21 cellular contexts compared by ENCODE assay signal in the genomic region with DNA sequence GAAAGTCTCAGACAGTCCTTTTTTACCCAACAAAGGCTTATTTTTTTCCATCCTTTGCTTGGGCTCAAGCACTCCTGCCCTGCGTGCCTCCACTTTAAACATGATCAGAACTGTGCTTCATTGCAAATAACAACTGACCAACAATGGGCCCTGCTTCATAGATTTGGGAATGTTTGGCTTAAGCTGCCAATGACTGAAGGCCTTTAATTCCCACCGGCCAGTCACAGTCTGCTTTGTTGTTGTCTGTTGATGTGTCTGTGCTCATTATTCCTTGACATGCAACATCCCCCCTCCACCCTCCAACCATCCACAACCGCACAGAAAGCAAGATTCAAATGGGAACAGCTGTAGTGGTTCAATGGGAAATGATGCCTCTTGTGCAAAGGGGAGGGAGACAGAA. TPM values are rescaled to one million over a fixed set of nuclear protein-coding genes. Genes with fewer than 3 reads are reported as not detected.
"Had no signal": no experiment of that assay in that cellular context is flagged by ENCODE, and none has a peak within 500 bp of the region (broad histone marks: within the 10 kb centered on the region; RNA-seq: fewer than 3 reads in every experiment).

No MANE protein-coding gene starts in this region.

- H3K4me3 ChIP-seq: hepatocyte, left ventricle myocardium inferior, lower lobe of right lung, prostate gland, right lobe of liver, suprapubic skin, thyroid gland, uterus had no signal

- H3K4me1 Mint-ChIP-seq: memory B cell, natural killer cell had no signal

- H3K9me3 ChIP-seq: left ventricle myocardium inferior, lower lobe of right lung, prostate gland, right lobe of liver, suprapubic skin, thyroid gland, uterus had no signal

- H3K27ac Mint-ChIP-seq: effector memory CD8-positive, alpha-beta T cell; memory B cell; mesothelial cell of epicardium; natural killer cell; type B pancreatic cell had no signal

- H3K9me3 Mint-ChIP-seq: effector memory CD8-positive, alpha-beta T cell; memory B cell; mesothelial cell of epicardium; natural killer cell; type B pancreatic cell had no signal

- DNase-seq: effector memory CD8-positive, alpha-beta T cell; foreskin keratinocyte; kidney; left cardiac atrium; left ventricle myocardium inferior; lower lobe of right lung; natural killer cell; right lobe of liver; stimulated activated CD4-positive, alpha-beta T cell treated with anti-CD3 and anti-CD28 coated beads, Interleukin-2, amount 100 ng/mL, for 24 hours; stimulated activated naive CD4-positive, alpha-beta T cell treated with Interleukin-2 at 50 U/mL for 16 hours; thyroid gland; uterus had no signal

- H3K4me1 ChIP-seq: foreskin keratinocyte, left ventricle myocardium inferior, lower lobe of right lung, parathyroid adenoma, prostate gland, right lobe of liver, suprapubic skin, thyroid gland, uterus had no signal

- H3K36me3 Mint-ChIP-seq: mesothelial cell of epicardium, natural killer cell, type B pancreatic cell had no signal

- H3K27ac ChIP-seq: foreskin keratinocyte, hepatocyte, left ventricle myocardium inferior, lower lobe of right lung, parathyroid adenoma, prostate gland, right lobe of liver, suprapubic skin, thyroid gland, uterus had no signal

- H3K4me3 Mint-ChIP-seq: effector memory CD8-positive, alpha-beta T cell; memory B cell; mesothelial cell of epicardium; natural killer cell; type B pancreatic cell had no signal

- H3K36me3 ChIP-seq: left ventricle myocardium inferior, lower lobe of right lung, prostate gland, right lobe of liver, suprapubic skin, thyroid gland, uterus had no signal

- ATAC-seq: effector memory CD8-positive, alpha-beta T cell; foreskin keratinocyte; left cardiac atrium; lower lobe of right lung; natural killer cell; right lobe of liver had no signal

- H3K27me3 ChIP-seq: right lobe of liver, suprapubic skin, thyroid gland, uterus had no signal

RNA-seq across cellular contexts. Expression of a gene that starts 23.1 kb away (rescaled TPM):
- total RNA-seq: epithelial cell of proximal tubule, foreskin keratinocyte, kidney, left cardiac atrium, left ventricle myocardium inferior, lower lobe of right lung, mesothelial cell of epicardium, natural killer cell, right lobe of liver, skeletal muscle tissue, thyroid gland had no signal
